Comparison of ENCODE assay signal across 8 cellular contexts in genomic region chr6:138161118-138161433, GRCh38. TPM values are rescaled to one million over a fixed set of nuclear protein-coding genes. Genes with fewer than 3 reads are reported as not detected.
A peak's percentile ranks its signal among the peaks of the same experiment; 100 is the strongest.
DNase-seq lines count a peak whose midpoint lies in the region; ATAC-seq lines count a peak whose summit lies in the region.
"Had no signal": no experiment of that assay in that cellular context is flagged by ENCODE, and none has a peak within 500 bp of the region (broad histone marks: within the 10 kb centered on the region; RNA-seq: fewer than 3 reads in every experiment).

No MANE protein-coding gene starts in this region.

- H3K9me3 Mint-ChIP-seq in activated T-helper 1 cell treated with anti-CD3 and anti-CD28 coated beads, Interleukin-12 subunit alpha, Interleukin-12 subunit beta, Interleukin-2, Interleukin-4 antibody, amounts not matched to agents 30 ng/mL and 10 ng/mL and 1 ng/mL, durations not matched to agents 14 hours and 24 hours and 36 hours, result no peaks in the 10 kb centered on the region
- no peaks in the 10 kb centered on the region for H3K9me3 Mint-ChIP-seq in stimulated activated naive B cell treated with anti-CD40 and anti-IgM and Interleukin-4, amounts not matched to agents 10 μg/mL and 1 μg/mL and 100 μg/mL, for 72 hours

- no peak for ATAC-seq in stimulated activated naive B cell treated with anti-CD40 and anti-IgM and Interleukin-4, amounts not matched to agents 10 μg/mL and 1 μg/mL and 100 μg/mL, for 72 hours (replicated peaks)
- no peak for ATAC-seq in GM18520 (IDR thresholded peaks at IDR 0.05; ENCODE audit: unreplicated experiment)

- intact Hi-C loops in activated T-helper 1 cell treated with anti-CD3 and anti-CD28 coated beads, Interleukin-12 subunit alpha, Interleukin-12 subunit beta, Interleukin-2, Interleukin-4 antibody, amounts not matched to agents 30 ng/mL and 10 ng/mL and 1 ng/mL, durations not matched to agents 14 hours and 24 hours and 36 hours (cut with micrococcal nuclease), result loop anchor here (5.0 kb wide), 1 partner anchor 54 kb away; the partner anchor contains the start of gene PERP

- peaks cover 13% of the 10 kb centered on the region for H3K4me1 Mint-ChIP-seq in activated T-helper 1 cell treated with anti-CD3 and anti-CD28 coated beads, Interleukin-12 subunit alpha, Interleukin-12 subunit beta, Interleukin-2, Interleukin-4 antibody, amounts not matched to agents 30 ng/mL and 10 ng/mL and 1 ng/mL, durations not matched to agents 14 hours and 24 hours and 36 hours (ENCODE audit: low read depth)
- H3K4me1 Mint-ChIP-seq in stimulated activated naive B cell treated with anti-CD40 and anti-IgM and Interleukin-4, amounts not matched to agents 10 μg/mL and 1 μg/mL and 100 μg/mL, for 72 hours, result peaks cover 8 to 12% of the 10 kb centered on the region in 2 donors

- H3K27me3 Mint-ChIP-seq in activated T-helper 1 cell treated with anti-CD3 and anti-CD28 coated beads, Interleukin-12 subunit alpha, Interleukin-12 subunit beta, Interleukin-2, Interleukin-4 antibody, amounts not matched to agents 30 ng/mL and 10 ng/mL and 1 ng/mL, durations not matched to agents 14 hours and 24 hours and 36 hours (ENCODE audit: insufficient read depth), result peaks cover 54% of the 10 kb centered on the region
- H3K27me3 Mint-ChIP-seq in stimulated activated naive B cell treated with anti-CD40 and anti-IgM and Interleukin-4, amounts not matched to agents 10 μg/mL and 1 μg/mL and 100 μg/mL, for 72 hours, result peaks cover 50 to 59% of the 10 kb centered on the region in 2 donors

- DNase-seq in HAP-1 (ENCODE audit: low spot score in 2 of 2) (no peak), NCI-H345 (lab: John Stamatoyannopoulos, UW) (no peak)
- DNase-seq in activated T-helper 1 cell treated with anti-CD3 and anti-CD28 coated beads, Interleukin-12 subunit alpha, Interleukin-12 subunit beta, Interleukin-2, Interleukin-4 antibody, amounts not matched to agents 30 ng/mL and 10 ng/mL and 1 ng/mL, durations not matched to agents 14 hours and 24 hours and 36 hours (ENCODE audit: low spot score), result no peak
- DNase-seq in stimulated activated naive B cell treated with anti-CD40 and anti-IgM and Interleukin-4, amounts not matched to agents 10 μg/mL and 1 μg/mL and 100 μg/mL, for 72 hours, result no peak
- no peak for DNase-seq in effector CD4-positive, alpha-beta T cell

- H3K27ac Mint-ChIP-seq in activated T-helper 1 cell treated with anti-CD3 and anti-CD28 coated beads, Interleukin-12 subunit alpha, Interleukin-12 subunit beta, Interleukin-2, Interleukin-4 antibody, amounts not matched to agents 30 ng/mL and 10 ng/mL and 1 ng/mL, durations not matched to agents 14 hours and 24 hours and 36 hours, result no peak overlapping the region
- no peak overlapping the region for H3K27ac Mint-ChIP-seq in stimulated activated naive B cell treated with anti-CD40 and anti-IgM and Interleukin-4, amounts not matched to agents 10 μg/mL and 1 μg/mL and 100 μg/mL, for 72 hours

- no peaks in the 10 kb centered on the region for H3K36me3 Mint-ChIP-seq in activated T-helper 1 cell treated with anti-CD3 and anti-CD28 coated beads, Interleukin-12 subunit alpha, Interleukin-12 subunit beta, Interleukin-2, Interleukin-4 antibody, amounts not matched to agents 30 ng/mL and 10 ng/mL and 1 ng/mL, durations not matched to agents 14 hours and 24 hours and 36 hours (ENCODE audit: low read depth)
- no peaks in the 10 kb centered on the region for H3K36me3 Mint-ChIP-seq in stimulated activated naive B cell treated with anti-CD40 and anti-IgM and Interleukin-4, amounts not matched to agents 10 μg/mL and 1 μg/mL and 100 μg/mL, for 72 hours

- in situ Hi-C loops in HAP-1 (cut with MboI; ENCODE audit: low sequenced_read_pairs), result no loop called here

- H3K4me3 ChIP-seq in HAP-1 (peak overlapping the region; percentile 49), iPS-20b (ENCODE audit: low read length) (peak overlapping the region; percentile 82)

- H3K27me3 ChIP-seq in HAP-1 (ENCODE audit: low read depth) (peaks cover 37% of the 10 kb centered on the region), iPS-20b (ENCODE audit: insufficient read depth, low read length) (peaks cover 41% of the 10 kb centered on the region)

- H3K36me3 ChIP-seq in HAP-1 (replicated peaks) (no peaks in the 10 kb centered on the region), iPS-20b (ENCODE audit: insufficient read depth, low read depth, low read length) (no peaks in the 10 kb centered on the region)

- H3K4me1 ChIP-seq in HAP-1 (peaks cover 13% of the 10 kb centered on the region), iPS-20b (ENCODE audit: insufficient read depth, low read length) (peaks cover 12% of the 10 kb centered on the region)

- H3K9me3 ChIP-seq in HAP-1 (no peaks in the 10 kb centered on the region), iPS-20b (ENCODE audit: insufficient read depth, low read depth, low read length) (no peaks in the 10 kb centered on the region)

- peak overlapping the region; percentile 63 for H3K4me3 Mint-ChIP-seq in activated T-helper 1 cell treated with anti-CD3 and anti-CD28 coated beads, Interleukin-12 subunit alpha, Interleukin-12 subunit beta, Interleukin-2, Interleukin-4 antibody, amounts not matched to agents 30 ng/mL and 10 ng/mL and 1 ng/mL, durations not matched to agents 14 hours and 24 hours and 36 hours
- peak overlapping the region; percentile 55 to 72 for H3K4me3 Mint-ChIP-seq in stimulated activated naive B cell treated with anti-CD40 and anti-IgM and Interleukin-4, amounts not matched to agents 10 μg/mL and 1 μg/mL and 100 μg/mL, for 72 hours

- peak overlapping the region; percentile 55; the same call in 1 of the 2 replicates for H3K9ac ChIP-seq in iPS-20b (ENCODE audit: low read depth, low read length)

- H3K27ac ChIP-seq in iPS-20b (ENCODE audit: low read length), result no peak overlapping the region

RNA-seq across cellular contexts. Expression of gene ARFGEF3, which starts 0.7 kb away (rescaled TPM):
- 0.22 and 0.29 TPM in 2 replicates for total RNA-seq in activated T-helper 1 cell treated with anti-CD3 and anti-CD28 coated beads, Interleukin-12 subunit alpha, Interleukin-12 subunit beta, Interleukin-2, Interleukin-4 antibody, amounts not matched to agents 30 ng/mL and 10 ng/mL and 1 ng/mL, durations not matched to agents 14 hours and 24 hours and 36 hours

RNA-seq across cellular contexts. Expression of gene PERP, which starts 53.9 kb away (rescaled TPM):
- 5.6 and 5.7 TPM in 2 replicates for total RNA-seq in activated T-helper 1 cell treated with anti-CD3 and anti-CD28 coated beads, Interleukin-12 subunit alpha, Interleukin-12 subunit beta, Interleukin-2, Interleukin-4 antibody, amounts not matched to agents 30 ng/mL and 10 ng/mL and 1 ng/mL, durations not matched to agents 14 hours and 24 hours and 36 hours

RNA-seq across cellular contexts. Expression of gene PBOV1, which starts 57.2 kb away (rescaled TPM):
- not detected in 2 replicates for total RNA-seq in activated T-helper 1 cell treated with anti-CD3 and anti-CD28 coated beads, Interleukin-12 subunit alpha, Interleukin-12 subunit beta, Interleukin-2, Interleukin-4 antibody, amounts not matched to agents 30 ng/mL and 10 ng/mL and 1 ng/mL, durations not matched to agents 14 hours and 24 hours and 36 hours
- total RNA-seq: myocyte had no signal
